16 cellular contexts compared by ENCODE assay signal in the genomic region with DNA sequence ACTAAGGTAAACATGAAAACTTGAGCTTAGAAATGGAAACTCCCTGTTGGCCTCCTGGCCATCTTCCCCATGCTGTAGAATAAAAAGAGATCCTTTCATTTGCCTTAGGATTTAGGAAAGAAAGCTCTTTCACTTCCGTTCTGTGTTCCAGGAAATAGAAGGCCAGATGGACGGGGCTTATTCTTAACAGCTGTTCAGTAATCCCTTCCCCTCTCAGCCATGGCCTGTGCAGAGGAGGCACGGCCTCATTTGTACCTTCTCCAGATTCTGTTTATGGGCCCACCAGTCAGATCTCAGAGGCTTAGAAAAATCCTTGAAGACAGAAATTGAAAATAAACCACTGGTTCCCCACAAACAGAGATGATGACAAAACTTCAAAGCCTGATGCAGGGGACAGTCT.
DNase-seq lines count a peak whose midpoint lies in the region; ATAC-seq, FAIRE-seq and TF ChIP-seq lines count a peak whose summit lies in the region.
"Had no signal": no experiment of that assay in that cellular context is flagged by ENCODE, and none has a peak within 500 bp of the region (broad histone marks: within the 10 kb centered on the region; RNA-seq: fewer than 3 reads in every experiment).

No MANE protein-coding gene starts in this region.

- H3K79me2 ChIP-seq in neural progenitor cell (ENCODE audit: low read depth), result peaks cover 35% of the 10 kb centered on the region

- peak overlapping the region; percentile 21 to 63 for H3K27ac Mint-ChIP-seq in stimulated activated naive CD8-positive, alpha-beta T cell treated with anti-CD3 and anti-CD28 coated beads, Interleukin-15, amount 100 ng/mL, for 72 hours
- peak overlapping the region; percentile 52 for H3K27ac Mint-ChIP-seq in neural progenitor cell
- H3K27ac Mint-ChIP-seq: activated CD4-positive, alpha-beta memory T cell treated with anti-CD3 and anti-CD28 coated beads, Interleukin-2, amount 10 ng/mL, durations not matched to agents 7 days and 5 days had no signal

- intact Hi-C loops in esophagus muscularis mucosa (cut with DNase I), result no loop called here

- no peak overlapping the region for H2AFZ ChIP-seq in neural progenitor cell (replicated peaks)

- no peak for TF ChIP-seq EP300 in esophagus muscularis mucosa (IDR thresholded peaks at IDR 0.05)
- TF ChIP-seq EP300 in suprapubic skin (IDR thresholded peaks at IDR 0.05), result no peak

- H3K4me1 ChIP-seq in esophagus muscularis mucosa (peaks cover 22 to 56% (median 43%) of the 10 kb centered on the region in 4 donors), neural progenitor cell (peaks cover 17% of the 10 kb centered on the region), small intestine (ENCODE audit: control insufficient read depth in 2 of 2, insufficient read depth in 1 of 2, low read depth in 1 of 2, low read length in 1 of 2) (peaks cover 7 to 10% of the 10 kb centered on the region in 2 donors), suprapubic skin (peaks cover 11% of the 10 kb centered on the region)

- ATAC-seq in stimulated activated naive CD8-positive, alpha-beta T cell treated with anti-CD3 and anti-CD28 coated beads, Interleukin-15, amount 100 ng/mL, for 72 hours, result no peak
- no peak for ATAC-seq in stimulated activated naive CD8-positive, alpha-beta T cell treated with anti-CD3 and anti-CD28 coated beads, Interleukin-15, Interleukin-2, amounts not matched to agents 100 U/mL and 50 U/mL, for 24 hours
- no peak for ATAC-seq in GM21447 (IDR thresholded peaks at IDR 0.05; ENCODE audit: unreplicated experiment)

- DNase-seq in stimulated activated naive CD8-positive, alpha-beta T cell treated with anti-CD3 and anti-CD28 coated beads, Interleukin-15, amount 100 ng/mL, for 72 hours, result no peak
- DNase-seq in stimulated activated naive CD8-positive, alpha-beta T cell treated with anti-CD3 and anti-CD28 coated beads, Interleukin-15, Interleukin-2, amounts not matched to agents 100 U/mL and 50 U/mL, for 24 hours, result no peak
- DNase-seq in esophagus muscularis mucosa (ENCODE audit: extremely low spot score) (no peak), neural progenitor cell (ENCODE audit: low spot score) (peak; percentile 39), small intestine (no peak), suprapubic skin (ENCODE audit: low spot score in 2 of 2) (no peak), hypothalamus (lab: John Stamatoyannopoulos, UW) (no peak)
- DNase-seq: activated CD4-positive, alpha-beta memory T cell treated with anti-CD3 and anti-CD28 coated beads, Interleukin-2, amount 10 ng/mL, durations not matched to agents 7 days and 5 days; CD8-positive, alpha-beta memory T cell; effector CD4-positive, alpha-beta T cell; foreskin melanocyte; NCI-H2029; NCI-H774; stimulated activated CD4-positive, alpha-beta T cell treated with anti-CD3 and anti-CD28 coated beads, Interleukin-1b, Interleukin-23, amount 100 ng/mL, for 48 hours had no signal

- no peaks in the 10 kb centered on the region for H3K27me3 ChIP-seq in esophagus muscularis mucosa
- no peaks in the 10 kb centered on the region for H3K27me3 ChIP-seq in neural progenitor cell
- no peaks in the 10 kb centered on the region for H3K27me3 ChIP-seq in small intestine (ENCODE audit: control insufficient read depth in 2 of 2, insufficient read depth in 2 of 2, low read length in 2 of 2)
- H3K27me3 ChIP-seq in suprapubic skin, result no peaks in the 10 kb centered on the region
- H3K27me3 ChIP-seq: vagina had no signal

- TF ChIP-seq POLR2A in esophagus muscularis mucosa (IDR thresholded peaks at IDR 0.05; ENCODE audit: low read depth) (no peak), suprapubic skin (IDR thresholded peaks at IDR 0.05) (no peak)

- H3F3A ChIP-seq in neural progenitor cell (ENCODE audit: low read depth), result no peaks in the 10 kb centered on the region

- H4K20me1 ChIP-seq in neural progenitor cell (ENCODE audit: low read depth), result peaks cover 34% of the 10 kb centered on the region

- H3K9ac ChIP-seq in neural progenitor cell, result no peak overlapping the region

- H3K4me3 ChIP-seq in esophagus muscularis mucosa (no peak overlapping the region), neural progenitor cell (no peak overlapping the region), small intestine (ENCODE audit: low read depth in 1 of 2, low read length in 2 of 2) (no peak overlapping the region), suprapubic skin (no peak overlapping the region)
- H3K4me3 ChIP-seq: vagina had no signal

- H3K4me3 Mint-ChIP-seq in stimulated activated naive CD8-positive, alpha-beta T cell treated with anti-CD3 and anti-CD28 coated beads, Interleukin-15, amount 100 ng/mL, for 72 hours, result no peak overlapping the region
- no peak overlapping the region for H3K4me3 Mint-ChIP-seq in neural progenitor cell
- H3K4me3 Mint-ChIP-seq: activated CD4-positive, alpha-beta memory T cell treated with anti-CD3 and anti-CD28 coated beads, Interleukin-2, amount 10 ng/mL, durations not matched to agents 7 days and 5 days; CD8-positive, alpha-beta memory T cell had no signal

- H3K4me1 Mint-ChIP-seq in stimulated activated naive CD8-positive, alpha-beta T cell treated with anti-CD3 and anti-CD28 coated beads, Interleukin-15, amount 100 ng/mL, for 72 hours, result no peaks in the 10 kb centered on the region
- peaks cover 39% of the 10 kb centered on the region for H3K4me1 Mint-ChIP-seq in neural progenitor cell
- H3K4me1 Mint-ChIP-seq: CD8-positive, alpha-beta memory T cell had no signal

- WGBS in esophagus muscularis mucosa, result 39% methylated on average over 3 of the region's 3 CpGs
- WGBS in small intestine, 3 donors, result 41 to 70% (median 66%) methylated on average over 3 of the region's 3 CpGs
- 80% methylated on average over 3 of the region's 3 CpGs for WGBS in suprapubic skin

- no peaks in the 10 kb centered on the region for H3K27me3 Mint-ChIP-seq in stimulated activated naive CD8-positive, alpha-beta T cell treated with anti-CD3 and anti-CD28 coated beads, Interleukin-15, amount 100 ng/mL, for 72 hours
- peaks cover 2% of the 10 kb centered on the region for H3K27me3 Mint-ChIP-seq in neural progenitor cell (ENCODE audit: insufficient read depth, low read depth)

- H3K9me3 Mint-ChIP-seq in stimulated activated naive CD8-positive, alpha-beta T cell treated with anti-CD3 and anti-CD28 coated beads, Interleukin-15, amount 100 ng/mL, for 72 hours, result no peaks in the 10 kb centered on the region
- H3K9me3 Mint-ChIP-seq in neural progenitor cell, result peaks cover 9% of the 10 kb centered on the region
- H3K9me3 Mint-ChIP-seq: activated CD4-positive, alpha-beta memory T cell treated with anti-CD3 and anti-CD28 coated beads, Interleukin-2, amount 10 ng/mL, durations not matched to agents 7 days and 5 days had no signal

- H3K4me2 ChIP-seq in neural progenitor cell, result peak overlapping the region; percentile 43

- no peak for TF ChIP-seq CTCF in esophagus muscularis mucosa (IDR thresholded peaks at IDR 0.05)
- TF ChIP-seq CTCF in neural progenitor cell (IDR thresholded peaks at IDR 0.05), result no peak
- no peak for TF ChIP-seq CTCF in suprapubic skin (IDR thresholded peaks at IDR 0.05)

- H3K36me3 ChIP-seq in esophagus muscularis mucosa (peaks cover 0 to 9% (median 0%) of the 10 kb centered on the region in 4 donors), neural progenitor cell (no peaks in the 10 kb centered on the region), small intestine (ENCODE audit: control insufficient read depth in 2 of 2, insufficient read depth in 2 of 2, low read length in 2 of 2) (peaks cover 0 to 16% of the 10 kb centered on the region in 2 donors), suprapubic skin (no peaks in the 10 kb centered on the region)
- H3K36me3 ChIP-seq: vagina had no signal

- no peak for FAIRE-seq in small intestine (lab: Jason Lieb, UNC)

- H3K27ac ChIP-seq in esophagus muscularis mucosa (replicated peaks in 1 of 4), result peak overlapping the region; percentile 62 to 77 (median 75)
- H3K27ac ChIP-seq in neural progenitor cell, result peak overlapping the region; percentile 11
- H3K27ac ChIP-seq in small intestine (ENCODE audit: low read depth in 1 of 2, low read length in 1 of 2), result peak overlapping the region in 1 of 2 donors; percentile 78
- no peak overlapping the region for H3K27ac ChIP-seq in suprapubic skin
- H3K27ac ChIP-seq: vagina had no signal

- no peaks in the 10 kb centered on the region for H3K9me3 ChIP-seq in esophagus muscularis mucosa
- no peaks in the 10 kb centered on the region for H3K9me3 ChIP-seq in neural progenitor cell (ENCODE audit: low read depth)
- H3K9me3 ChIP-seq in small intestine (ENCODE audit: control insufficient read depth, low read depth), result no peaks in the 10 kb centered on the region
- no peaks in the 10 kb centered on the region for H3K9me3 ChIP-seq in suprapubic skin
- H3K9me3 ChIP-seq: vagina had no signal

- H3K36me3 Mint-ChIP-seq in neural progenitor cell, result peaks cover 51% of the 10 kb centered on the region
- H3K36me3 Mint-ChIP-seq: CD8-positive, alpha-beta memory T cell had no signal
